22 cellular contexts compared by ENCODE assay signal in genomic region chr6:157074969-157075368, GRCh38.
"Had no signal": no experiment of that assay in that cellular context is flagged by ENCODE, and none has a peak within 500 bp of the region (broad histone marks: within the 10 kb centered on the region; RNA-seq: fewer than 3 reads in every experiment).

No MANE protein-coding gene starts in this region.

- H2AFZ ChIP-seq: hepatocyte had no signal

- H3K4me3 Mint-ChIP-seq: activated CD8-positive, alpha-beta T cell treated with anti-CD3 and anti-CD28 coated beads, Interleukin-2, amount 10 ng/mL, durations not matched to agents 7 days and 5 days; mesothelial cell of epicardium; neural crest cell had no signal

- H3K27me3 Mint-ChIP-seq: activated CD4-positive, alpha-beta T cell treated with anti-CD3 and anti-CD28 coated beads, Interleukin-2, amount 10 ng/mL, durations not matched to agents 7 days and 5 days; activated CD8-positive, alpha-beta memory T cell treated with anti-CD3 and anti-CD28 coated beads, Interleukin-2, amount 10 ng/mL, durations not matched to agents 7 days and 5 days; naive B cell; stimulated activated naive B cell treated with anti-CD40 and anti-IgM and Interleukin-4, amounts not matched to agents 10 μg/mL and 1 μg/mL and 100 μg/mL, for 72 hours had no signal

- H3K27ac Mint-ChIP-seq: mesothelial cell of epicardium had no signal

- H3K27ac ChIP-seq: epithelial cell of prostate, esophagus squamous epithelium, gastrocnemius medialis, hepatocyte, stomach, thyroid gland, upper lobe of left lung, vagina had no signal

- H3K27me3 ChIP-seq: esophagus squamous epithelium, gastrocnemius medialis, hepatocyte, stomach, thyroid gland, upper lobe of left lung, vagina had no signal

- H3K36me3 ChIP-seq: esophagus squamous epithelium, gastrocnemius medialis, stomach, thyroid gland, vagina had no signal

- H3K4me2 ChIP-seq: hepatocyte had no signal

- ATAC-seq: gastrocnemius medialis, right cardiac atrium had no signal

- H3K9me3 Mint-ChIP-seq: activated naive CD4-positive, alpha-beta T cell treated with anti-CD3 and anti-CD28 coated beads, Interleukin-2, amount 50 U/mL, for 72 hours; mesothelial cell of epicardium; neural crest cell had no signal

- H3K4me3 ChIP-seq: esophagus squamous epithelium, gastrocnemius medialis, hepatocyte, stomach, thyroid gland, upper lobe of left lung, vagina had no signal

- DNase-seq: activated CD4-positive, alpha-beta T cell treated with anti-CD3 and anti-CD28 coated beads for 1 hour; activated CD4-positive, alpha-beta T cell treated with anti-CD3 and anti-CD28 coated beads, Interleukin-2, amount 10 ng/mL, durations not matched to agents 7 days and 5 days; activated CD8-positive, alpha-beta T cell treated with anti-CD3 and anti-CD28 coated beads, Interleukin-2, amount 10 ng/mL, durations not matched to agents 7 days and 5 days; effector CD8-positive, alpha-beta T cell; esophagus squamous epithelium; gastrocnemius medialis; glutamatergic neuron; islet precursor cell; naive B cell; nucleus accumbens; right cardiac atrium; stimulated activated naive B cell treated with anti-CD40 and anti-IgM and Interleukin-4, amounts not matched to agents 10 μg/mL and 1 μg/mL and 100 μg/mL, for 72 hours; stomach; thyroid gland; upper lobe of left lung had no signal

- H3K9me3 ChIP-seq: esophagus squamous epithelium, gastrocnemius medialis, stomach, thyroid gland, upper lobe of left lung, vagina had no signal
